ENCODE assay signal across 10 cellular contexts in genomic region chr6:165849539-165850430, GRCh38.
DNase-seq lines count a peak whose midpoint lies in the region; ATAC-seq, FAIRE-seq and TF ChIP-seq lines count a peak whose summit lies in the region.
"Had no signal": no experiment of that assay in that cellular context is flagged by ENCODE, and none has a peak within 500 bp of the region (broad histone marks: within the 10 kb centered on the region; RNA-seq: fewer than 3 reads in every experiment).

No MANE protein-coding gene starts in this region.

- intact Hi-C loops in activated CD4-positive, alpha-beta T cell treated with anti-CD3 and anti-CD28 coated beads for 36 hours (cut with DNase I, micrococcal nuclease): loop anchor here (1.0 to 10.0 kb wide), 4 partner anchors 117 to 409 kb away; partner anchors contain the start of gene PDE10A (in 1 of the 2)
- intact Hi-C loops in upper lobe of right lung (cut with DNase I) (no loop called here), pancreas (cut with DNase I) (loop anchor here in 2 of 3 donors (5.0 to 10.0 kb wide), 4 partner anchors 115 to 407 kb away; no protein-coding TSS in a partner anchor)

- H3K9me3 ChIP-seq in hepatocyte (ENCODE audit: low read depth) (no peaks in the 10 kb centered on the region), skeletal muscle tissue (ENCODE audit: control insufficient read depth in 3 of 3, low read length in 3 of 3) (no peaks in the 10 kb centered on the region), upper lobe of right lung (no peaks in the 10 kb centered on the region), pancreas (no peaks in the 10 kb centered on the region)

- FAIRE-seq in pancreas (lab: Jason Lieb, UNC): no peak

- no peak overlapping the region for H3K4me3 Mint-ChIP-seq in activated CD4-positive, alpha-beta T cell treated with anti-CD3 and anti-CD28 coated beads for 36 hours
- H3K4me3 Mint-ChIP-seq: effector memory CD8-positive, alpha-beta T cell had no signal

- H3K4me3 ChIP-seq in hepatocyte (no peak overlapping the region), skeletal muscle tissue (ENCODE audit: low read length in 3 of 3) (peak overlapping the region in 2 of 3 donors; percentile 42 to 56), upper lobe of right lung (no peak overlapping the region), pancreas (no peak overlapping the region)

- TF ChIP-seq CTCF in hepatocyte (IDR thresholded peaks at IDR 0.05; ENCODE audit: poor library complexity) (no peak), upper lobe of right lung (IDR thresholded peaks at IDR 0.05) (no peak), pancreas (IDR thresholded peaks at IDR 0.05) (no peak)

- CTCF ChIA-PET in activated CD4-positive, alpha-beta T cell treated with anti-CD3 and anti-CD28 coated beads for 36 hours (lab: Charles Lee): interaction anchor here (0.6 to 2.8 kb wide), 9 partner anchors 9 to 413 kb away, joined by 3 to 10 read pairs (median 3); no protein-coding TSS in a partner anchor

- peak overlapping the region in 1 of 3 donors; percentile 20 for H3K9ac ChIP-seq in skeletal muscle tissue (ENCODE audit: low read depth in 1 of 3, low read length in 3 of 3)

- no peak overlapping the region for H3K27ac ChIP-seq in hepatocyte
- H3K27ac ChIP-seq in skeletal muscle tissue (ENCODE audit: low read depth, low read length): no peak overlapping the region
- no peak overlapping the region for H3K27ac ChIP-seq in upper lobe of right lung
- no peak overlapping the region for H3K27ac ChIP-seq in pancreas

- H2AFZ ChIP-seq in hepatocyte: no peak overlapping the region

- no peaks in the 10 kb centered on the region for H3K9me3 Mint-ChIP-seq in activated CD4-positive, alpha-beta T cell treated with anti-CD3 and anti-CD28 coated beads for 36 hours (ENCODE audit: low read depth)
- H3K9me3 Mint-ChIP-seq: effector memory CD8-positive, alpha-beta T cell had no signal

- no peaks in the 10 kb centered on the region for H3K36me3 Mint-ChIP-seq in activated CD4-positive, alpha-beta T cell treated with anti-CD3 and anti-CD28 coated beads for 36 hours (ENCODE audit: low read depth)

- H3K4me2 ChIP-seq in hepatocyte: peak overlapping the region; percentile 43

- 55% methylated on average over 27 of the region's 27 CpGs for WGBS in hepatocyte (ENCODE audit: low lambda C conversion rate, missing lambda C conversion rate)
- WGBS in pancreas, 2 donors: 33 to 43% methylated on average over 27 of the region's 27 CpGs

- H3K36me3 ChIP-seq in hepatocyte (replicated peaks; ENCODE audit: insufficient read depth, low read depth) (no peaks in the 10 kb centered on the region), skeletal muscle tissue (ENCODE audit: control insufficient read depth in 3 of 3, insufficient read depth in 3 of 3, low read length in 3 of 3) (no peaks in the 10 kb centered on the region), upper lobe of right lung (no peaks in the 10 kb centered on the region), pancreas (no peaks in the 10 kb centered on the region)

- H3K4me1 Mint-ChIP-seq in activated CD4-positive, alpha-beta T cell treated with anti-CD3 and anti-CD28 coated beads for 36 hours: peaks cover 10% of the 10 kb centered on the region

- POLR2A ChIA-PET in activated CD4-positive, alpha-beta T cell treated with anti-CD3 and anti-CD28 coated beads for 36 hours (lab: Charles Lee): no interaction called here

- peak; percentile 34 for DNase-seq in activated CD4-positive, alpha-beta T cell treated with anti-CD3 and anti-CD28 coated beads for 36 hours
- DNase-seq in activated CD4-positive, alpha-beta T cell treated with anti-CD3 and anti-CD28 coated beads, Interleukin-2, amount 50 U/mL, for 48 hours: no peak
- DNase-seq in NCI-H1092 treated with DMSO at 0.1 percent for 48 hours (lab: John Stamatoyannopoulos, UW): peak; percentile 54
- DNase-seq in hepatocyte (ENCODE audit: low spot score): no peak
- no peak for DNase-seq in upper lobe of right lung
- DNase-seq in NCI-H1417 treated with DMSO at 0.1 percent for 48 hours (lab: John Stamatoyannopoulos, UW): no peak
- no peak for DNase-seq in pancreas
- DNase-seq: amniotic stem cell had no signal

- peaks cover 48% of the 10 kb centered on the region for H3K27me3 ChIP-seq in hepatocyte
- H3K27me3 ChIP-seq in skeletal muscle tissue (ENCODE audit: control insufficient read depth in 3 of 3, insufficient read depth in 3 of 3, low read length in 3 of 3): peaks cover 11 to 26% (median 23%) of the 10 kb centered on the region in 3 donors
- H3K27me3 ChIP-seq in upper lobe of right lung: peaks cover 34% of the 10 kb centered on the region
- peaks cover 0 to 16% (median 4%) of the 10 kb centered on the region in 4 donors for H3K27me3 ChIP-seq in pancreas

- no peaks in the 10 kb centered on the region for H4K20me1 ChIP-seq in hepatocyte (ENCODE audit: insufficient read depth, poor library complexity, severe bottlenecking)

- H3K27ac Mint-ChIP-seq in activated CD4-positive, alpha-beta T cell treated with anti-CD3 and anti-CD28 coated beads for 36 hours: no peak overlapping the region
- H3K27ac Mint-ChIP-seq: effector memory CD8-positive, alpha-beta T cell had no signal

- H3K4me1 ChIP-seq in hepatocyte (ENCODE audit: insufficient read depth) (no peaks in the 10 kb centered on the region), skeletal muscle tissue (ENCODE audit: control insufficient read depth in 3 of 3, insufficient read depth in 3 of 3, low read length in 3 of 3) (peaks cover 0 to 9% (median 4%) of the 10 kb centered on the region in 3 donors), upper lobe of right lung (peaks cover 5% of the 10 kb centered on the region), pancreas (peaks cover 0 to 7% (median 0%) of the 10 kb centered on the region in 3 donors)

- H3K27me3 Mint-ChIP-seq in activated CD4-positive, alpha-beta T cell treated with anti-CD3 and anti-CD28 coated beads for 36 hours: peaks cover 50% of the 10 kb centered on the region

- H3K79me2 ChIP-seq in hepatocyte: no peaks in the 10 kb centered on the region

- no peaks in the 10 kb centered on the region for H3K9me2 ChIP-seq in hepatocyte (replicated peaks; ENCODE audit: insufficient read depth)

- ATAC-seq in activated CD4-positive, alpha-beta T cell treated with anti-CD3 and anti-CD28 coated beads for 36 hours: no peak
- ATAC-seq in upper lobe of right lung (no peak), pancreas (no peak)

Comparison
In these comparisons a context has a peak if more than half of its experiments do, and no peak if none do; other contexts are left out.
1. DNase-seq: peak in activated CD4-positive, alpha-beta T cell treated with anti-CD3 and anti-CD28 coated beads for 36 hours (single experiment) and NCI-H1092 treated with DMSO at 0.1 percent for 48 hours (single experiment); none in activated CD4-positive, alpha-beta T cell treated with anti-CD3 and anti-CD28 coated beads, Interleukin-2, amount 50 U/mL, for 48 hours (0 of 2), hepatocyte (single experiment), upper lobe of right lung (single experiment), NCI-H1417 treated with DMSO at 0.1 percent for 48 hours (single experiment) and pancreas (0 of 6).
2. H3K4me3 ChIP-seq: peak in skeletal muscle tissue (2 of 3); none in hepatocyte (single experiment), upper lobe of right lung (single experiment) and pancreas (0 of 4).